Comparison of ENCODE assay signal across 18 cellular contexts in the genomic region with DNA sequence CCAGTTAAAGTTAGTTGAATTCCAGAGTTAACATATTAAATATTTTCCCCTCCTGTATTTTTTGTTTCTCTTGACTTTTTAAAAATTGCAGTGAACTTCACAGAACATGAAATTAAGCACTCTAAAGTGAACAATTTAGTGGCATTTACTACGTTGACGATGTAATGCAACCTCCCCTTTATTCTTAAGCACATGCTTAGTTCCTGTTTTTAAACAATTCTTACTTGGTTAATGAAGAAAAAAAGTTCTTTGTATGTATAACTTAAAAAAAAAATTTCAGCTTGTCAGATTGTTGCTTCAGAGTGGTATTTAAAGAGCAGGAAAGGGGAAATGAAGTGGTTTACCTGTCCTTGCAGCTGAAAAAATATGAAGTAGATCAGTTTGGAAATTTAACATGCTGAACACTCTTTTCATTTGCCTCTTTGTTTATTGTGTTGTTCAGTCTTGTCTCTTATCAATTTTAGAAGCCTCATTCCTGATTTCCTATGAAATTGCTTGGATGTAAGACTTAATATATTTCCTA.
DNase-seq lines count a peak whose midpoint lies in the region; ATAC-seq, FAIRE-seq and TF ChIP-seq lines count a peak whose summit lies in the region.
"Had no signal": no experiment of that assay in that cellular context is flagged by ENCODE, and none has a peak within 500 bp of the region (broad histone marks: within the 10 kb centered on the region; RNA-seq: fewer than 3 reads in every experiment).

No MANE protein-coding gene starts in this region.

- FAIRE-seq in A549 (lab: Jason Lieb, UNC) (peak; percentile 49), D721Med (lab: Jason Lieb, UNC) (no peak)
- FAIRE-seq: RCC 7860 had no signal

- no peak overlapping the region for H3K4me2 ChIP-seq in A549
- H3K4me2 ChIP-seq: SK-N-SH had no signal

- POLR2A ChIA-PET in A549 (lab: Yijun Ruan, JAX), result no interaction called here

- no peak for TF ChIP-seq EP300 in A549 (IDR thresholded peaks at IDR 0.05)

- no peak overlapping the region for H3K27ac ChIP-seq in A549

- TF ChIP-seq POLR2A in A549 (IDR thresholded peaks at IDR 0.05; ENCODE audit: low read length), result no peak
- TF ChIP-seq POLR2A in NB4 (IDR thresholded peaks at IDR 0.05; ENCODE audit: extremely low read depth, insufficient read length), result no peak

- no peak for DNase-seq in A549 (ENCODE audit: low read depth in 1 of 2, low spot score in 1 of 2)
- peak; percentile 10 for DNase-seq in GDM1 (lab: John Stamatoyannopoulos, UW)
- DNase-seq in NB4 (ENCODE audit: low read depth), result peak; percentile 24
- DNase-seq in dermis microvascular lymphatic vessel endothelial cell (ENCODE audit: low read depth in 2 of 2), result peak; percentile 23 to 67
- DNase-seq in DMS114 treated with DMSO at 0.1 percent for 48 hours (lab: John Stamatoyannopoulos, UW; ENCODE audit: unreplicated experiment), result no peak
- no peak for DNase-seq in D721Med (ENCODE audit: insufficient read length, low spot score)
- DNase-seq: C1 segment of cervical spinal cord; CD8-positive, alpha-beta memory T cell; DMS79; NCI-H1048; NCI-H1436; NCI-H1930; NCI-H345; NCI-H526; SK-N-SH had no signal

- CTCF ChIA-PET in A549 (lab: Yijun Ruan, JAX), result interaction anchor here (0.6 to 3.4 kb wide), 14 partner anchors 8 to 732 kb away, joined by 3 to 23 read pairs (median 5); no protein-coding TSS in a partner anchor

- TF ChIP-seq CTCF in A549 (IDR thresholded peaks at IDR 0.05), result no peak
- no peak for TF ChIP-seq CTCF in NB4 (IDR thresholded peaks at IDR 0.05; ENCODE audit: low read depth, low read length)
- TF ChIP-seq CTCF in D721Med (IDR thresholded peaks at IDR 0.05; ENCODE audit: insufficient read depth, missing control alignments), result no peak

- H3K9me3 ChIP-seq in A549, result no peaks in the 10 kb centered on the region
- H3K9me3 ChIP-seq: SK-N-SH had no signal

- H3K4me3 ChIP-seq in A549 (no peak overlapping the region), NB4 (ENCODE audit: low read depth, low read length) (no peak overlapping the region)

- TF ChIP-seq RAD21 in A549 (conservative IDR thresholded peaks at IDR 0.05 in 1 of 2, IDR thresholded peaks at IDR 0.05 in 1 of 2), result no peak

- ATAC-seq in A549 (no peak), HG03521 (IDR thresholded peaks at IDR 0.05; ENCODE audit: unreplicated experiment) (no peak)
- ATAC-seq: Right ventricle myocardium inferior had no signal

- peaks cover 6% of the 10 kb centered on the region; the same call in 1 of the 3 replicates for H3K4me1 ChIP-seq in A549

- 90% methylated on average over 2 of the region's 2 CpGs for WGBS in A549 (ENCODE audit: missing lambda C conversion rate)

TF ChIP-seq in A549, 52 proteins besides CTCF, POLR2A, EP300 and RAD21:
- no peak for TF ChIP-seq TP53 (CRISPR knock-in tag; IDR thresholded peaks at IDR 0.05)
- TF ChIP-seq SREBF2 (IDR thresholded peaks at IDR 0.05), result no peak
- no peak for TF ChIP-seq ZSCAN20 (CRISPR knock-in tag; IDR thresholded peaks at IDR 0.05)
- no peak for TF ChIP-seq HOXB5 (CRISPR knock-in tag; IDR thresholded peaks at IDR 0.05)
- no peak for TF ChIP-seq PHF8 (IDR thresholded peaks at IDR 0.05; ENCODE audit: borderline replicate concordance, low read depth)
- no peak for TF ChIP-seq TFCP2L1 (CRISPR knock-in tag; IDR thresholded peaks at IDR 0.05)
- TF ChIP-seq BCL3 (IDR thresholded peaks at IDR 0.05), result no peak
- TF ChIP-seq MAZ (IDR thresholded peaks at IDR 0.05; ENCODE audit: borderline replicate concordance, low read depth, low read length), result no peak
- no peak for TF ChIP-seq ATOH8 (CRISPR knock-in tag; IDR thresholded peaks at IDR 0.05; ENCODE audit: low read depth)
- TF ChIP-seq HOXB13 (CRISPR knock-in tag; IDR thresholded peaks at IDR 0.05; ENCODE audit: low read depth), result no peak
- no peak for TF ChIP-seq ZNF302 (CRISPR knock-in tag; IDR thresholded peaks at IDR 0.05)
- no peak for TF ChIP-seq KDM1A (IDR thresholded peaks at IDR 0.05; ENCODE audit: low read depth)
- TF ChIP-seq, protein P1, sequence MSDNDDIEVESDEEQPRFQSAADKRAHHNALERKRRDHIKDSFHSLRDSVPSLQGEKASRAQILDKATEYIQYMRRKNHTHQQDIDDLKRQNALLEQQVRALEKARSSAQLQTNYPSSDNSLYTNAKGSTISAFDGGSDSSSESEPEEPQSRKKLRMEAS (IDR thresholded peaks at IDR 0.05), result no peak
- no peak for TF ChIP-seq FOXS1 (CRISPR knock-in tag; IDR thresholded peaks at IDR 0.05)
- no peak for TF ChIP-seq NR3C1 (IDR thresholded peaks at IDR 0.05)
- TF ChIP-seq NPAS2 (CRISPR knock-in tag; IDR thresholded peaks at IDR 0.05; ENCODE audit: borderline replicate concordance), result no peak
- TF ChIP-seq CEBPB (IDR thresholded peaks at IDR 0.05), result no peak
- TF ChIP-seq BHLHE40 (IDR thresholded peaks at IDR 0.05; ENCODE audit: low read depth, low read length), result no peak

Comparison
In these comparisons a context has a peak if more than half of its experiments do, and no peak if none do; other contexts are left out.
1. DNase-seq: peak in GDM1 (single experiment), NB4 (single experiment) and dermis microvascular lymphatic vessel endothelial cell (2 of 2); none in A549 (0 of 2), DMS114 treated with DMSO at 0.1 percent for 48 hours (single experiment) and D721Med (single experiment).